In the genomic region with DNA sequence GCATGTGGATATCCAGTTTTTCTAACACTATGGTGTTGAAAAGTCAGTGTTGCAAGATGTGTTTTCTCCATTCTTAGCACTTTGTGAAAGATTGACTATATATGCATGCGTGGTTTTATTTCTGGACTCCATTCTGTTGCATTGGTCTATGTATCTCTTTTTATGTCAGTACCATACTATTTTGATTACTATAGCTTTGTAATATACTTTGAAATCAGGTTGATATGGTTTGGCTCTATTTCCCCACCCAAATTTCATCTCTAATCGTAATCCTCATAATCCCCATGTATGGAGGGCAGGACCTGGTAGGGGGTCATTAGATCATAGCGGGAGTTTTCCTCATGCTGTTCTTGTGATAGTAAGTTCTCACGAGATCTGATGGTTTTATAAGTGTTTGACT, we compare ENCODE assay signal across 18 cellular contexts. TPM values are rescaled to one million over a fixed set of nuclear protein-coding genes. Genes with fewer than 3 reads are reported as not detected.
DNase-seq lines count a peak whose midpoint lies in the region; ATAC-seq, FAIRE-seq and TF ChIP-seq lines count a peak whose summit lies in the region.
"Had no signal": no experiment of that assay in that cellular context is flagged by ENCODE, and none has a peak within 500 bp of the region (broad histone marks: within the 10 kb centered on the region; RNA-seq: fewer than 3 reads in every experiment).

No MANE protein-coding gene starts in this region.

- RAD21 ChIA-PET in HCT116 (lab: Charles Lee; ENCODE audit: low non-redundant PET in 1 of 2, low total read pairs in 2 of 2, uncharacterized antibody in 2 of 2, unreplicated experiment in 2 of 2): no interaction called here

- H3K4me1 ChIP-seq in HepG2 (ENCODE audit: insufficient read depth, low read length) (peaks cover 34% of the 10 kb centered on the region), right lobe of liver (peaks cover 0 to 8% (median 0%) of the 10 kb centered on the region in 4 donors), HCT116 (ENCODE audit: control insufficient read depth in 1 of 2, insufficient read depth in 2 of 2, low read length in 2 of 2) (peaks cover 26 to 35% of the 10 kb centered on the region in 2 experiments), K562 (replicated peaks in 1 of 2; ENCODE audit: control insufficient read depth in 2 of 2, insufficient read depth in 2 of 2, low read length in 2 of 2) (peaks cover 0 to 6% of the 10 kb centered on the region in 2 experiments; a peak in 3 of 5 replicates)

- H3K4me3 ChIP-seq in HepG2 (replicated peaks in 1 of 3; ENCODE audit: insufficient read depth in 1 of 3, low read depth in 2 of 3, low read length in 3 of 3): no peak overlapping the region
- H3K4me3 ChIP-seq in right lobe of liver: no peak overlapping the region
- H3K4me3 ChIP-seq in HCT116 (replicated peaks in 1 of 2; ENCODE audit: low read depth in 1 of 2, low read length in 2 of 2): no peak overlapping the region
- no peak overlapping the region for H3K4me3 ChIP-seq in K562
- H3K4me3 ChIP-seq: HAP-1 had no signal

- DNase-seq in HepG2 (ENCODE audit: low spot score) (no peak), right lobe of liver (no peak), HCT116 (ENCODE audit: low read depth, low spot score) (no peak), K562 (ENCODE audit: extremely low read depth in 1 of 4, low spot score in 3 of 4) (no peak), NCI-H345 (lab: John Stamatoyannopoulos, UW) (no peak)
- no peak for DNase-seq in activated naive CD4-positive, alpha-beta T cell (lab: John Stamatoyannopoulos, UW)
- DNase-seq: ACHN; BE2C; Calu3; CD8-positive, alpha-beta T cell; DMS79 treated with DMSO at 0.1 percent for 48 hours; GF-D8; HFFc6 had no signal

- intact Hi-C loops in HepG2 (cut with micrococcal nuclease; ENCODE audit: unreplicated experiment) (no loop called here), right lobe of liver (cut with DNase I) (no loop called here), HCT116 (cut with micrococcal nuclease) (no loop called here), K562 (cut with micrococcal nuclease) (no loop called here)

- no peak overlapping the region for H2AFZ ChIP-seq in HepG2 (ENCODE audit: low read length)
- H2AFZ ChIP-seq in HCT116 (ENCODE audit: low read depth, low read length, poor library complexity, severe bottlenecking): no peak overlapping the region
- H2AFZ ChIP-seq in K562 (ENCODE audit: low read depth, low read length): no peak overlapping the region

- H4K20me1 ChIP-seq in HepG2 (ENCODE audit: insufficient read depth, low read length) (no peaks in the 10 kb centered on the region; the same call in 1 of the 2 replicates), HCT116 (ENCODE audit: insufficient read depth) (no peaks in the 10 kb centered on the region), K562 (replicated peaks; ENCODE audit: control insufficient read depth, insufficient read depth, low read length) (no peaks in the 10 kb centered on the region)

- H3K9ac ChIP-seq in HepG2 (ENCODE audit: insufficient read depth, low read depth, low read length) (no peak overlapping the region), HCT116 (ENCODE audit: low read length) (no peak overlapping the region), K562 (ENCODE audit: insufficient read depth in 1 of 2, low read depth in 2 of 2, low read length in 2 of 2) (no peak overlapping the region)
- H3K9ac ChIP-seq: KMS-11 had no signal

- H3K27me3 ChIP-seq in HepG2 (ENCODE audit: control insufficient read depth in 1 of 2, insufficient read depth in 2 of 2, low read length in 2 of 2) (no peaks in the 10 kb centered on the region; a peak in 1 of 5 replicates), right lobe of liver (no peaks in the 10 kb centered on the region), HCT116 (ENCODE audit: insufficient read depth, low read length) (no peaks in the 10 kb centered on the region), K562 (ENCODE audit: control insufficient read depth in 2 of 2, insufficient read depth in 2 of 2, low read length in 2 of 2) (no peaks in the 10 kb centered on the region)
- H3K27me3 ChIP-seq: BE2C had no signal

- TF ChIP-seq EP300 in HepG2 (IDR thresholded peaks at IDR 0.05; ENCODE audit: low read depth in 2 of 2, low read length in 2 of 2): no peak
- TF ChIP-seq EP300 in HepG2 (CRISPR knock-in tag; IDR thresholded peaks at IDR 0.05; ENCODE audit: borderline replicate concordance): no peak
- no peak for TF ChIP-seq EP300 in K562 (IDR thresholded peaks at IDR 0.05; ENCODE audit: low read length)

- ATAC-seq in HepG2: no peak
- ATAC-seq in right lobe of liver: no peak
- ATAC-seq in HCT116: no peak
- ATAC-seq in K562: no peak
- ATAC-seq in HG03196 (IDR thresholded peaks at IDR 0.05; ENCODE audit: unreplicated experiment): no peak
- ATAC-seq: CD8-positive, alpha-beta T cell had no signal

- FAIRE-seq in HepG2 (lab: Jason Lieb, UNC) (no peak), K562 (lab: Jason Lieb, UNC) (no peak)
- FAIRE-seq: H1 had no signal

- TF ChIP-seq CTCF in HepG2 (CRISPR knock-in tag; IDR thresholded peaks at IDR 0.05) (no peak), right lobe of liver (IDR thresholded peaks at IDR 0.05) (no peak), HCT116 (IDR thresholded peaks at IDR 0.05 in 2 of 3, conservative IDR thresholded peaks at IDR 0.05 in 1 of 3; ENCODE audit: borderline replicate concordance in 1 of 3, insufficient read depth in 1 of 3, low read depth in 2 of 3, low read length in 2 of 3) (no peak), K562 (IDR thresholded peaks at IDR 0.05 in 2 of 3, conservative IDR thresholded peaks at IDR 0.05 in 1 of 3; ENCODE audit: insufficient read depth in 2 of 3, low read depth in 1 of 3, low read length in 3 of 3) (no peak)

- H3K4me2 ChIP-seq in HepG2 (ENCODE audit: low read depth, low read length) (no peak overlapping the region), HCT116 (ENCODE audit: low read length) (no peak overlapping the region), K562 (ENCODE audit: insufficient read depth, low read length) (no peak overlapping the region)
- H3K4me2 ChIP-seq: KMS-11 had no signal

- in situ Hi-C loops in HepG2 (cut with HindIII; ENCODE audit: extremely low pct_ligation_motif_present, low pct_unique_long_range_greater_than_20kb) (no loop called here), K562 (cut with MboI) (no loop called here)

- H3K27ac ChIP-seq in HepG2 (ENCODE audit: extremely low read length, insufficient read depth, low read length): no peak overlapping the region
- H3K27ac ChIP-seq in right lobe of liver: no peak overlapping the region
- H3K27ac ChIP-seq in HCT116 (ENCODE audit: low read depth, low read length): no peak overlapping the region
- no peak overlapping the region for H3K27ac ChIP-seq in K562 (ENCODE audit: extremely low read depth, low read depth, low read length)
- H3K27ac ChIP-seq: C4-2B, KMS-11 had no signal

- peaks cover 19% of the 10 kb centered on the region; the same call in 1 of the 2 replicates for H3K9me3 ChIP-seq in HepG2 (ENCODE audit: low read length)
- H3K9me3 ChIP-seq in right lobe of liver: no peaks in the 10 kb centered on the region
- peaks cover 5 to 10% of the 10 kb centered on the region in 2 experiments; a peak in 3 of 4 replicates for H3K9me3 ChIP-seq in HCT116 (ENCODE audit: control insufficient read depth in 1 of 2, insufficient read depth in 1 of 2, low read depth in 1 of 2, low read length in 2 of 2)
- peaks cover 12% of the 10 kb centered on the region for H3K9me3 ChIP-seq in K562 (replicated peaks; ENCODE audit: control insufficient read depth, insufficient read depth, low read depth, low read length)
- H3K9me3 ChIP-seq: BE2C had no signal

- no TSS peak for BruUV-seq in HepG2 (replicated peaks; lab: Mats Ljungman, UMichigan)
- no TSS peak for BruUV-seq in HCT116 (replicated peaks; lab: Mats Ljungman, UMichigan)
- BruUV-seq in K562 (replicated peaks; lab: Mats Ljungman, UMichigan): no TSS peak

- H3K36me3 ChIP-seq in HepG2 (replicated peaks in 1 of 2; ENCODE audit: control insufficient read depth in 1 of 2, insufficient read depth in 2 of 2, low read length in 2 of 2): no peaks in the 10 kb centered on the region
- H3K36me3 ChIP-seq in right lobe of liver: no peaks in the 10 kb centered on the region
- H3K36me3 ChIP-seq in HCT116 (ENCODE audit: control insufficient read depth in 1 of 2, insufficient read depth in 2 of 2, low read length in 2 of 2): peaks cover 0 to 5% of the 10 kb centered on the region in 2 experiments; a peak in 1 of 4 replicates
- peaks cover 3% of the 10 kb centered on the region; the same call in 1 of the 3 replicates for H3K36me3 ChIP-seq in K562 (ENCODE audit: control insufficient read depth, insufficient read depth, low read length)
- H3K36me3 ChIP-seq: BE2C, HAP-1 had no signal

- H3K9me1 ChIP-seq in K562 (ENCODE audit: control insufficient read depth, insufficient read depth, low read length): no peaks in the 10 kb centered on the region

- 97% methylated on average over 4 of the region's 4 CpGs for WGBS in HepG2 (ENCODE audit: low lambda C conversion rate)
- 97% methylated on average over 4 of the region's 4 CpGs for WGBS in right lobe of liver (ENCODE audit: insufficient coverage, low coverage, low lambda C conversion rate, missing lambda C conversion rate)
- WGBS in K562 (ENCODE audit: insufficient coverage, low coverage, missing lambda C conversion rate): 94% methylated on average over 4 of the region's 4 CpGs

- TF ChIP-seq RAD21 in HepG2 (CRISPR knock-in tag; IDR thresholded peaks at IDR 0.05): no peak
- no peak for TF ChIP-seq RAD21 in HCT116 (IDR thresholded peaks at IDR 0.05; ENCODE audit: low read depth)
- TF ChIP-seq RAD21 in K562 (CRISPR knock-in tag; conservative IDR thresholded peaks at IDR 0.05 in 1 of 2, IDR thresholded peaks at IDR 0.05 in 1 of 2): no peak

- H3K79me2 ChIP-seq in HepG2 (ENCODE audit: insufficient read depth, low read length): peaks cover 98% of the 10 kb centered on the region
- peaks cover 100% of the 10 kb centered on the region for H3K79me2 ChIP-seq in HCT116 (ENCODE audit: insufficient read depth, low read length)
- H3K79me2 ChIP-seq in K562 (ENCODE audit: control insufficient read depth, insufficient read depth, low read length): peaks cover 99% of the 10 kb centered on the region

- H3K9me2 ChIP-seq in HCT116 (ENCODE audit: insufficient read depth): no peaks in the 10 kb centered on the region

- CTCF ChIA-PET in HepG2 (lab: Yijun Ruan, JAX; ENCODE audit: low intra/inter-chr PET ratio, low total read pairs): no interaction called here
- CTCF ChIA-PET in HCT116 (lab: Charles Lee): no interaction called here
- CTCF ChIA-PET in K562 (lab: Yijun Ruan, JAX; ENCODE audit: low intra/inter-chr PET ratio): no interaction called here

- TF ChIP-seq POLR2A in HepG2 (IDR thresholded peaks at IDR 0.05; ENCODE audit: insufficient read depth in 1 of 2, low read depth in 2 of 2, low read length in 2 of 2): no peak
- TF ChIP-seq POLR2A in right lobe of liver (IDR thresholded peaks at IDR 0.05): no peak
- TF ChIP-seq POLR2A in HCT116 (IDR thresholded peaks at IDR 0.05; ENCODE audit: borderline replicate concordance, extremely low read depth, insufficient read depth, insufficient read length): no peak
- TF ChIP-seq POLR2A in K562 (conservative IDR thresholded peaks at IDR 0.05): no peak

- POLR2A ChIA-PET in HepG2 (lab: Yijun Ruan, JAX) (no interaction called here), HCT116 (lab: Charles Lee) (no interaction called here), K562 (lab: Yijun Ruan, JAX) (no interaction called here)

RNA-seq across cellular contexts. Expression of a gene that starts 6.5 kb away (rescaled TPM):
- total RNA-seq in HepG2 (2016; rRNA removed; fragmentation: Illumina TruSeq; extraction: Trizol) (19.0 and 21.2 TPM in 2 replicates), right lobe of liver (10 to 100 TPM in 5 of 6 experiments, 1 to 10 TPM in 1; 9.7 to 18.4 (median 10.5) TPM), HCT116 (2021; ENCODE audit: unreplicated experiment) (25.5 TPM), K562 (2014; rRNA removed) (13.0 and 14.7 TPM in 2 replicates), K562 (2014; rRNA removed; fragmentation: Illumina TruSeq; extraction: Trizol) (16.6 and 18.8 TPM in 2 replicates), K562 (2015; rRNA removed; fragmentation: Illumina TruSeq; extraction: Trizol) (16.9 and 17.0 TPM in 2 replicates), K562 (2021) (14.0 and 16.9 TPM in 2 replicates)
- total RNA-seq in HepG2 (2016; cell fraction: cytosol; rRNA removed; fragmentation: Illumina TruSeq; extraction: Trizol; ENCODE audit: low read depth): 3.0 and 3.1 TPM in 2 replicates
- 18.6 and 20.2 TPM in 2 replicates for total RNA-seq in HepG2 (2016; cell fraction: insoluble cytoplasmic fraction; rRNA removed; fragmentation: Illumina TruSeq; extraction: Trizol)
- total RNA-seq in HepG2 (2016; cell fraction: membrane; rRNA removed; fragmentation: Illumina TruSeq; extraction: Trizol): 8.5 and 8.9 TPM in 2 replicates
- 34.3 and 34.6 TPM in 2 replicates for total RNA-seq in HepG2 (2016; cell fraction: nucleus; rRNA removed; fragmentation: Illumina TruSeq; extraction: Trizol)
- polyA plus RNA-seq in HepG2 (2011; rRNA removed) (15.9 and 18.2 TPM in 2 replicates), K562 (2011; rRNA removed) (25.8 TPM in 2 replicates), K562 (2014; fragmentation: Illumina TruSeq; extraction: Trizol) (13.5 and 15.0 TPM in 2 replicates), K562 (2014; fragmentation: Nextera tagmentation; extraction: Ambion mirVana) (1 to 10 TPM; 3.2 to 4.2 TPM), K562 (2014; rRNA removed) (10.9 and 14.1 TPM in 2 replicates)
- 10.9 and 13.1 TPM in 2 replicates for polyA plus RNA-seq in HepG2 (2011; cell fraction: cytosol; rRNA removed)
- 29.5 and 30.5 TPM in 2 replicates for polyA plus RNA-seq in HepG2 (2011; cell fraction: nucleus; rRNA removed)
- 9.3 and 10.5 TPM in 2 replicates for polyA plus RNA-seq in HepG2 (2012)
- polyA plus RNA-seq in HepG2 (2016; cell fraction: cytosol; fragmentation: Illumina TruSeq; extraction: Trizol; ENCODE audit: low read depth): 0.60 and 0.62 TPM in 2 replicates
- 13.1 and 13.7 TPM in 2 replicates for polyA plus RNA-seq in HepG2 (2016; cell fraction: insoluble cytoplasmic fraction; fragmentation: Illumina TruSeq; extraction: Trizol; ENCODE audit: low read depth)
- 1.8 and 1.9 TPM in 2 replicates for polyA plus RNA-seq in HepG2 (2016; cell fraction: membrane; fragmentation: Illumina TruSeq; extraction: Trizol; ENCODE audit: low read depth)
- 22.7 and 24.7 TPM in 2 replicates for polyA plus RNA-seq in HepG2 (2016; cell fraction: nucleus; fragmentation: Illumina TruSeq; extraction: Trizol; ENCODE audit: insufficient read depth, low read depth)
- 40.6 and 43.6 TPM in 2 replicates for polyA minus RNA-seq in HepG2 (2011; rRNA and poly(A)+ RNA removed; ENCODE audit: low replicate concordance)
- 21.5 and 21.7 TPM in 2 replicates for polyA minus RNA-seq in HepG2 (2011; cell fraction: cytosol; rRNA and poly(A)+ RNA removed)
- 84.3 and 94.9 TPM in 2 replicates for polyA minus RNA-seq in HepG2 (2011; cell fraction: nucleus; rRNA and poly(A)+ RNA removed)
- polyA plus RNA-seq in HCT116 (2012): 16.1 and 17.1 TPM in 2 replicates
- total RNA-seq in K562 (2011; cell fraction: chromatin; rRNA removed; ENCODE audit: low replicate concordance): 52.2 and 109 TPM in 2 replicates
- total RNA-seq in K562 (2011; cell fraction: nucleolus; rRNA removed): 26.7 and 28.7 TPM in 2 replicates
- total RNA-seq in K562 (2011; cell fraction: nucleoplasm; rRNA removed): 44.5 and 49.4 TPM in 2 replicates
- 11.2 and 19.1 TPM in 2 replicates for polyA plus RNA-seq in K562 (2011; cell fraction: cytosol; rRNA removed)
- polyA plus RNA-seq in K562 (2011; cell fraction: nucleus; rRNA removed): 58.8 and 71.9 TPM in 2 replicates
- polyA plus RNA-seq in K562 (2012): 8.3 and 8.5 TPM in 2 replicates
- polyA minus RNA-seq in K562 (2011; rRNA and poly(A)+ RNA removed): 62.1 and 64.1 TPM in 2 replicates
- 17.9 and 20.6 TPM in 2 replicates for polyA minus RNA-seq in K562 (2011; cell fraction: cytosol; rRNA and poly(A)+ RNA removed)
- 53.4 and 84.0 TPM in 2 replicates for polyA minus RNA-seq in K562 (2011; cell fraction: nucleus; rRNA and poly(A)+ RNA removed)
